In genomic region chr3:178072931-178073330, GRCh38 we compare ENCODE assay signal across 2 cellular contexts.
TF ChIP-seq lines count a peak whose summit lies in the region.

No MANE protein-coding gene starts in this region.

TF ChIP-seq in neural cell, 6 proteins besides CTCF, POLR2A, EP300 and RAD21 (continued from another document):
- TF ChIP-seq TAF1 (IDR thresholded peaks at IDR 0.05; ENCODE audit: low read depth) (no peak), POLR2AphosphoS5 (IDR thresholded peaks at IDR 0.05) (no peak), MXI1 (conservative IDR thresholded peaks at IDR 0.05; ENCODE audit: poor library complexity, severe bottlenecking) (no peak), SMC3 (conservative IDR thresholded peaks at IDR 0.05; ENCODE audit: poor library complexity) (no peak)

TF ChIP-seq in SK-N-SH treated with all-trans-retinoic acid at 6 μM for 48 hours, 23 proteins besides CTCF, POLR2A, EP300 and RAD21 (continued from another document):
- no peak for TF ChIP-seq TSHZ2 (CRISPR knock-in tag; IDR thresholded peaks at IDR 0.05)
- no peak for TF ChIP-seq ISL1 (CRISPR knock-in tag; IDR thresholded peaks at IDR 0.05)
- no peak for TF ChIP-seq PPARA (CRISPR knock-in tag; IDR thresholded peaks at IDR 0.05; ENCODE audit: borderline replicate concordance)
- no peak for TF ChIP-seq ZC3H10 (CRISPR knock-in tag; IDR thresholded peaks at IDR 0.05)
